11 cellular contexts compared by ENCODE assay signal in genomic region chr20:45832619-45833018, GRCh38. TPM values are rescaled to one million over a fixed set of nuclear protein-coding genes. Genes with fewer than 3 reads are reported as not detected.
DNase-seq lines count a peak whose midpoint lies in the region; ATAC-seq and TF ChIP-seq lines count a peak whose summit lies in the region.
"Had no signal": no experiment of that assay in that cellular context is flagged by ENCODE, and none has a peak within 500 bp of the region (broad histone marks: within the 10 kb centered on the region; RNA-seq: fewer than 3 reads in every experiment).

No MANE protein-coding gene starts in this region.

- CTCF ChIA-PET in T-cell (lab: Charles Lee): interaction anchor here in 1 of 2 donors (0.6 kb wide), 1 partner anchor 37 kb away, joined by 4 read pairs; no protein-coding TSS in a partner anchor

- peak overlapping the region; percentile 78 to 97 (median 86) for H3K4me3 Mint-ChIP-seq in CD4-positive, CD25-positive, alpha-beta regulatory T cell
- peak overlapping the region; percentile 71 to 89 (median 79) for H3K4me3 Mint-ChIP-seq in T-cell

- peaks cover 4 to 25% (median 10%) of the 10 kb centered on the region in 4 donors for H3K4me1 Mint-ChIP-seq in CD4-positive, CD25-positive, alpha-beta regulatory T cell
- peaks cover 13 to 20% (median 13%) of the 10 kb centered on the region in 3 donors for H3K4me1 Mint-ChIP-seq in T-cell

- H3K4me2 ChIP-seq in parathyroid adenoma (ENCODE audit: low read length): no peak overlapping the region

- no peak for TF ChIP-seq CTCF in parathyroid adenoma (IDR thresholded peaks at IDR 0.05)

- H3K79me2 ChIP-seq in parathyroid adenoma: no peaks in the 10 kb centered on the region

- POLR2A ChIA-PET in T-cell (lab: Charles Lee): no interaction called here

- peak overlapping the region; percentile 92 for H2AFZ ChIP-seq in parathyroid adenoma

- WGBS in esophagus, 2 donors: 84 to 85% methylated on average over 4 of the region's 4 CpGs

- H3K27ac Mint-ChIP-seq in CD4-positive, CD25-positive, alpha-beta regulatory T cell: peak overlapping the region in 2 of 3 donors; percentile 29 to 87
- no peak overlapping the region for H3K27ac Mint-ChIP-seq in T-cell

- ATAC-seq in CD4-positive, CD25-positive, alpha-beta regulatory T cell (ENCODE audit: low read depth in 2 of 2): no peak
- ATAC-seq in T-cell (replicated peaks in 1 of 4): no peak

- H3K27me3 ChIP-seq in CD4-positive, CD25-positive, alpha-beta regulatory T cell (ENCODE audit: control insufficient read depth, insufficient read depth, low read length): no peaks in the 10 kb centered on the region
- H3K27me3 ChIP-seq in esophagus (ENCODE audit: control insufficient read depth in 1 of 2, insufficient read depth in 2 of 2, low read length in 2 of 2) (no peaks in the 10 kb centered on the region), parathyroid adenoma (ENCODE audit: control insufficient read depth, insufficient read depth, low read length) (no peaks in the 10 kb centered on the region)

- H3K4me3 ChIP-seq in CD4-positive, CD25-positive, alpha-beta regulatory T cell (ENCODE audit: low read depth, low read length): no peak overlapping the region
- H3K4me3 ChIP-seq in esophagus (ENCODE audit: low read depth in 1 of 2, low read length in 2 of 2): no peak overlapping the region
- H3K4me3 ChIP-seq in parathyroid adenoma (ENCODE audit: low read depth, low read length): no peak overlapping the region

- peaks cover 0 to 2% (median 0%) of the 10 kb centered on the region in 7 donors for H3K9me3 Mint-ChIP-seq in CD4-positive, CD25-positive, alpha-beta regulatory T cell
- no peaks in the 10 kb centered on the region for H3K9me3 Mint-ChIP-seq in T-cell

- peaks cover 19% of the 10 kb centered on the region for H3K4me1 ChIP-seq in CD4-positive, CD25-positive, alpha-beta regulatory T cell (ENCODE audit: control insufficient read depth, insufficient read depth, low read length, poor library complexity, severe bottlenecking)
- peaks cover 3 to 12% of the 10 kb centered on the region in 2 donors for H3K4me1 ChIP-seq in esophagus (ENCODE audit: control insufficient read depth in 2 of 2, insufficient read depth in 2 of 2, low read length in 1 of 2)
- peaks cover 25% of the 10 kb centered on the region for H3K4me1 ChIP-seq in parathyroid adenoma

- H3K27me3 Mint-ChIP-seq in CD4-positive, CD25-positive, alpha-beta regulatory T cell: peaks cover 19% of the 10 kb centered on the region
- H3K27me3 Mint-ChIP-seq in T-cell: no peaks in the 10 kb centered on the region

- H3K9ac ChIP-seq in parathyroid adenoma: no peak overlapping the region

- no peak for DNase-seq in CD4-positive, CD25-positive, alpha-beta regulatory T cell
- no peak for DNase-seq in T-cell
- no peak for DNase-seq in CD1c-positive myeloid dendritic cell (ENCODE audit: extremely low spot score)
- DNase-seq in LoVo (ENCODE audit: low spot score): no peak
- no peak for DNase-seq in inferior parietal cortex (ENCODE audit: extremely low spot score)
- no peak for DNase-seq in medulla oblongata (ENCODE audit: extremely low spot score)
- DNase-seq: DMS79, NCI-H187 had no signal

- H3K27ac ChIP-seq in CD4-positive, CD25-positive, alpha-beta regulatory T cell (ENCODE audit: insufficient read depth, low read length, poor library complexity, severe bottlenecking): no peak overlapping the region
- peak overlapping the region; percentile 85 to 93 for H3K27ac ChIP-seq in esophagus (ENCODE audit: low read depth in 2 of 2, low read length in 1 of 2)
- peak overlapping the region; percentile 82 for H3K27ac ChIP-seq in parathyroid adenoma

- no peaks in the 10 kb centered on the region for H3K36me3 ChIP-seq in CD4-positive, CD25-positive, alpha-beta regulatory T cell (ENCODE audit: control insufficient read depth, insufficient read depth, low read length)
- H3K36me3 ChIP-seq in esophagus (ENCODE audit: control insufficient read depth in 2 of 2, insufficient read depth in 2 of 2, low read length in 1 of 2) (no peaks in the 10 kb centered on the region), parathyroid adenoma (ENCODE audit: control insufficient read depth, insufficient read depth, low read length) (no peaks in the 10 kb centered on the region)

- no peaks in the 10 kb centered on the region for H3K36me3 Mint-ChIP-seq in CD4-positive, CD25-positive, alpha-beta regulatory T cell
- H3K36me3 Mint-ChIP-seq in T-cell: no peaks in the 10 kb centered on the region

- H3K9me3 ChIP-seq in CD4-positive, CD25-positive, alpha-beta regulatory T cell (ENCODE audit: control insufficient read depth in 2 of 2, low read length in 2 of 2): no peaks in the 10 kb centered on the region
- H3K9me3 ChIP-seq in esophagus (ENCODE audit: control insufficient read depth in 2 of 2, insufficient read depth in 1 of 2, low read depth in 1 of 2, low read length in 1 of 2) (no peaks in the 10 kb centered on the region), parathyroid adenoma (ENCODE audit: control insufficient read depth, low read length) (no peaks in the 10 kb centered on the region)

RNA-seq across cellular contexts. Expression of gene SNX21, which starts 1.0 kb away (rescaled TPM):
- total RNA-seq in CD4-positive, CD25-positive, alpha-beta regulatory T cell: 1.6 TPM
- polyA plus RNA-seq in CD4-positive, CD25-positive, alpha-beta regulatory T cell: 1 to 10 TPM in 3 of 4 donors, under 1 TPM in 1; 0.94 to 2.5 (median 1.7) TPM
- 1 to 10 TPM; 1.1 to 3.5 (median 2.1) TPM for total RNA-seq in T-cell
- 10 to 100 TPM in 1 of 2 donors, 1 to 10 TPM in 1; 9.3 to 25.8 TPM for polyA plus RNA-seq in esophagus

RNA-seq across cellular contexts. Expression of gene TNNC2, which starts 5.5 kb away (rescaled TPM):
- total RNA-seq in CD4-positive, CD25-positive, alpha-beta regulatory T cell: 1.4 TPM
- 1 to 10 TPM in 1 of 4 donors, under 1 TPM in 2, not detected in 1; 0.49 to 1.5 (median 0.76) TPM for polyA plus RNA-seq in CD4-positive, CD25-positive, alpha-beta regulatory T cell
- 1 to 10 TPM in 1 of 5 donors, under 1 TPM in 3, not detected in 1; 0.41 to 1.3 (median 0.70) TPM for total RNA-seq in T-cell
- 1 to 10 TPM in 1 of 2 donors, under 1 TPM in 1; 0.28 to 1.0 TPM for polyA plus RNA-seq in esophagus
- total RNA-seq: esophagus mucosa had no signal

RNA-seq across cellular contexts. Expression of gene UBE2C, which starts 20.2 kb away (rescaled TPM):
- 1.2 TPM for total RNA-seq in CD4-positive, CD25-positive, alpha-beta regulatory T cell
- 1 to 10 TPM; 3.4 to 10.0 (median 5.3) TPM for polyA plus RNA-seq in CD4-positive, CD25-positive, alpha-beta regulatory T cell
- 1 to 10 TPM in 3 of 5 donors, under 1 TPM in 2; 0.44 to 2.4 (median 1.2) TPM for total RNA-seq in T-cell
- polyA plus RNA-seq in esophagus: 10 to 100 TPM; 53.1 to 83.4 TPM

RNA-seq across cellular contexts. Expression of gene ACOT8, which starts 24.6 kb away (rescaled TPM):
- total RNA-seq in CD4-positive, CD25-positive, alpha-beta regulatory T cell: 23.9 TPM
- 10 to 100 TPM; 43.0 to 50.6 (median 45.7) TPM for polyA plus RNA-seq in CD4-positive, CD25-positive, alpha-beta regulatory T cell
- 10 to 100 TPM; 20.4 to 33.9 (median 32.0) TPM for total RNA-seq in T-cell
- 10 to 100 TPM; 24.8 to 26.6 TPM for polyA plus RNA-seq in esophagus

RNA-seq across cellular contexts. Expression of gene ZSWIM3, which starts 24.8 kb away (rescaled TPM):
- 2.0 TPM for total RNA-seq in CD4-positive, CD25-positive, alpha-beta regulatory T cell
- 1 to 10 TPM in 3 of 4 donors, under 1 TPM in 1; 0.90 to 4.2 (median 3.1) TPM for polyA plus RNA-seq in CD4-positive, CD25-positive, alpha-beta regulatory T cell
- 1 to 10 TPM; 1.4 to 7.5 (median 5.6) TPM for total RNA-seq in T-cell
- polyA plus RNA-seq in esophagus: 1 to 10 TPM; 1.1 to 1.5 TPM

Comparison
In these comparisons a context has a peak if more than half of its experiments do, and no peak if none do; other contexts are left out.
1. H3K27ac Mint-ChIP-seq: peak in CD4-positive, CD25-positive, alpha-beta regulatory T cell (2 of 3); none in T-cell (0 of 2).